Comparison of ENCODE assay signal across 2 cellular contexts in the genomic region with DNA sequence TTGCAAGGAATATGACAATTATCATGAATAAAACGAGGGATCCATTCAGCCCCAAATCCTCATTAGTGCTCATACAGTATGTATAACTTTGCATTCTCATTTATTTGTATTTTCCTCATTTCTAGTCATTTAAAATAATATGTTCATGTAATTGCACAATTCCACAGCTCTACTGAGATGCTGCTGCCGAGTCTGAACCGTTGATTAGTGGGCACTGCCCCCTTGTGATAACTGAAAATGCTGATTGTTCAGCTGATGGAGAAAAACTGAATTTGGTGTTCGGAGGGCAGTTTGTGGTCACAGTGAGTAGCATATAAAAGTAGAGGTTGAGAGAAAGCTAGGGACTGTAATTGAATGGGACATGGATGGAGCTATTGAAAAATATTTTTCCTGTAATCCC.
TF ChIP-seq lines count a peak whose summit lies in the region.

No MANE protein-coding gene starts in this region.

TF ChIP-seq in GM23338, 12 proteins besides CTCF, POLR2A, EP300 and RAD21:
- TF ChIP-seq EZH2phosphoT487 (IDR thresholded peaks at IDR 0.05; ENCODE audit: unreplicated experiment) (no peak), EZH2 (IDR thresholded peaks at IDR 0.05; ENCODE audit: low read depth, unreplicated experiment) (no peak), CREB1 (CRISPR knock-in tag; IDR thresholded peaks at IDR 0.05; ENCODE audit: low read depth) (no peak)
- TF ChIP-seq, protein P1, sequence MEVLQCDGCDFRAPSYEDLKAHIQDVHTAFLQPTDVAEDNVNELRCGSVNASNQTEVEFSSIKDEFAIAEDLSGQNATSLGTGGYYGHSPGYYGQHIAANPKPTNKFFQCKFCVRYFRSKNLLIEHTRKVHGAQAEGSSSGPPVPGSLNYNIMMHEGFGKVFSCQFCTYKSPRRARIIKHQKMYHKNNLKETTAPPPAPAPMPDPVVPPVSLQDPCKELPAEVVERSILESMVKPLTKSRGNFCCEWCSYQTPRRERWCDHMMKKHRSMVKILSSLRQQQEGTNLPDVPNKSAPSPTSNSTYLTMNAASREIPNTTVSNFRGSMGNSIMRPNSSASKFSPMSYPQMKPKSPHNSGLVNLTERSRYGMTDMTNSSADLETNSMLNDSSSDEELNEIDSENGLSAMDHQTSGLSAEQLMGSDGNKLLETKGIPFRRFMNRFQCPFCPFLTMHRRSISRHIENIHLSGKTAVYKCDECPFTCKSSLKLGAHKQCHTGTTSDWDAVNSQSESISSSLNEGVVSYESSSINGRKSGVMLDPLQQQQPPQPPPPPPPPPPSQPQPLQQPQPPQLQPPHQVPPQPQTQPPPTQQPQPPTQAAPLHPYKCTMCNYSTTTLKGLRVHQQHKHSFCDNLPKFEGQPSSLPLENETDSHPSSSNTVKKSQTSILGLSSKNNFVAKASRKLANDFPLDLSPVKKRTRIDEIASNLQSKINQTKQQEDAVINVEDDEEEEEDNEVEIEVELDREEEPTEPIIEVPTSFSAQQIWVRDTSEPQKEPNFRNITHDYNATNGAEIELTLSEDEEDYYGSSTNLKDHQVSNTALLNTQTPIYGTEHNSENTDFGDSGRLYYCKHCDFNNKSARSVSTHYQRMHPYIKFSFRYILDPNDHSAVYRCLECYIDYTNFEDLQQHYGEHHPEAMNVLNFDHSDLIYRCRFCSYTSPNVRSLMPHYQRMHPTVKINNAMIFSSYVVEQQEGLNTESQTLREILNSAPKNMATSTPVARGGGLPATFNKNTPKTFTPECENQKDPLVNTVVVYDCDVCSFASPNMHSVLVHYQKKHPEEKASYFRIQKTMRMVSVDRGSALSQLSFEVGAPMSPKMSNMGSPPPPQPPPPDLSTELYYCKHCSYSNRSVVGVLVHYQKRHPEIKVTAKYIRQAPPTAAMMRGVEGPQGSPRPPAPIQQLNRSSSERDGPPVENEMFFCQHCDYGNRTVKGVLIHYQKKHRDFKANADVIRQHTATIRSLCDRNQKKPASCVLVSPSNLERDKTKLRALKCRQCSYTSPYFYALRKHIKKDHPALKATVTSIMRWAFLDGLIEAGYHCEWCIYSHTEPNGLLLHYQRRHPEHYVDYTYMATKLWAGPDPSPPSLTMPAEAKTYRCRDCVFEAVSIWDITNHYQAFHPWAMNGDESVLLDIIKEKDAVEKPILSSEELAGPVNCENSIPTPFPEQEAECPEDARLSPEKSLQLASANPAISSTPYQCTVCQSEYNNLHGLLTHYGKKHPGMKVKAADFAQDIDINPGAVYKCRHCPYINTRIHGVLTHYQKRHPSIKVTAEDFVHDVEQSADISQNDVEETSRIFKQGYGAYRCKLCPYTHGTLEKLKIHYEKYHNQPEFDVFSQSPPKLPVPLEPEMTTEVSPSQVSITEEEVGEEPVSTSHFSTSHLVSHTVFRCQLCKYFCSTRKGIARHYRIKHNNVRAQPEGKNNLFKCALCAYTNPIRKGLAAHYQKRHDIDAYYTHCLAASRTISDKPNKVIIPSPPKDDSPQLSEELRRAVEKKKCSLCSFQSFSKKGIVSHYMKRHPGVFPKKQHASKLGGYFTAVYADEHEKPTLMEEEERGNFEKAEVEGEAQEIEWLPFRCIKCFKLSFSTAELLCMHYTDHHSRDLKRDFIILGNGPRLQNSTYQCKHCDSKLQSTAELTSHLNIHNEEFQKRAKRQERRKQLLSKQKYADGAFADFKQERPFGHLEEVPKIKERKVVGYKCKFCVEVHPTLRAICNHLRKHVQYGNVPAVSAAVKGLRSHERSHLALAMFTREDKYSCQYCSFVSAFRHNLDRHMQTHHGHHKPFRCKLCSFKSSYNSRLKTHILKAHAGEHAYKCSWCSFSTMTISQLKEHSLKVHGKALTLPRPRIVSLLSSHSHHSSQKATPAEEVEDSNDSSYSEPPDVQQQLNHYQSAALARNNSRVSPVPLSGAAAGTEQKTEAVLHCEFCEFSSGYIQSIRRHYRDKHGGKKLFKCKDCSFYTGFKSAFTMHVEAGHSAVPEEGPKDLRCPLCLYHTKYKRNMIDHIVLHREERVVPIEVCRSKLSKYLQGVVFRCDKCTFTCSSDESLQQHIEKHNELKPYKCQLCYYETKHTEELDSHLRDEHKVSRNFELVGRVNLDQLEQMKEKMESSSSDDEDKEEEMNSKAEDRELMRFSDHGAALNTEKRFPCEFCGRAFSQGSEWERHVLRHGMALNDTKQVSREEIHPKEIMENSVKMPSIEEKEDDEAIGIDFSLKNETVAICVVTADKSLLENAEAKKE (CRISPR knock-in tag; IDR thresholded peaks at IDR 0.05): no peak

TF ChIP-seq in H1, 55 proteins besides CTCF, POLR2A, EP300 and RAD21:
- TF ChIP-seq SIN3A (conservative IDR thresholded peaks at IDR 0.05 in 1 of 2, IDR thresholded peaks at IDR 0.05 in 1 of 2; ENCODE audit: low read depth in 1 of 2, low read length in 2 of 2) (no peak), TAF1 (IDR thresholded peaks at IDR 0.05; ENCODE audit: low read depth, low read length) (no peak), HDAC2 (IDR thresholded peaks at IDR 0.05; ENCODE audit: borderline replicate concordance in 1 of 2, low read depth in 2 of 2, low read length in 2 of 2) (no peak), POU5F1 (IDR thresholded peaks at IDR 0.05; ENCODE audit: low read depth, low read length) (no peak), JUND (IDR thresholded peaks at IDR 0.05; ENCODE audit: low read length) (no peak), CHD1 (IDR thresholded peaks at IDR 0.05; ENCODE audit: low read depth, low read length) (no peak), POLR2AphosphoS5 (IDR thresholded peaks at IDR 0.05; ENCODE audit: low read depth, low read length) (no peak), SP2 (IDR thresholded peaks at IDR 0.05; ENCODE audit: low read length) (no peak), NRF1 (IDR thresholded peaks at IDR 0.05; ENCODE audit: low read depth, low read length) (no peak), BCL11A (IDR thresholded peaks at IDR 0.05; ENCODE audit: low read depth in 2 of 2, low read length in 2 of 2) (no peak), CBX8 (IDR thresholded peaks at IDR 0.05; ENCODE audit: borderline replicate concordance, low read depth, low read length) (no peak), RNF2 (IDR thresholded peaks at IDR 0.05; ENCODE audit: borderline replicate concordance, low read depth, low read length, missing control alignments, poor library complexity, severe bottlenecking) (no peak), RBBP5 (IDR thresholded peaks at IDR 0.05; ENCODE audit: borderline replicate concordance, low read depth, low read length) (no peak), BRCA1 (IDR thresholded peaks at IDR 0.05; ENCODE audit: low read depth, low read length) (no peak), YY1 (IDR thresholded peaks at IDR 0.05; ENCODE audit: low read depth, low read length) (no peak)
TF ChIP-seq in H1: peak in this region for 0.
